1 cellular context compared by ENCODE assay signal in the genomic region with DNA sequence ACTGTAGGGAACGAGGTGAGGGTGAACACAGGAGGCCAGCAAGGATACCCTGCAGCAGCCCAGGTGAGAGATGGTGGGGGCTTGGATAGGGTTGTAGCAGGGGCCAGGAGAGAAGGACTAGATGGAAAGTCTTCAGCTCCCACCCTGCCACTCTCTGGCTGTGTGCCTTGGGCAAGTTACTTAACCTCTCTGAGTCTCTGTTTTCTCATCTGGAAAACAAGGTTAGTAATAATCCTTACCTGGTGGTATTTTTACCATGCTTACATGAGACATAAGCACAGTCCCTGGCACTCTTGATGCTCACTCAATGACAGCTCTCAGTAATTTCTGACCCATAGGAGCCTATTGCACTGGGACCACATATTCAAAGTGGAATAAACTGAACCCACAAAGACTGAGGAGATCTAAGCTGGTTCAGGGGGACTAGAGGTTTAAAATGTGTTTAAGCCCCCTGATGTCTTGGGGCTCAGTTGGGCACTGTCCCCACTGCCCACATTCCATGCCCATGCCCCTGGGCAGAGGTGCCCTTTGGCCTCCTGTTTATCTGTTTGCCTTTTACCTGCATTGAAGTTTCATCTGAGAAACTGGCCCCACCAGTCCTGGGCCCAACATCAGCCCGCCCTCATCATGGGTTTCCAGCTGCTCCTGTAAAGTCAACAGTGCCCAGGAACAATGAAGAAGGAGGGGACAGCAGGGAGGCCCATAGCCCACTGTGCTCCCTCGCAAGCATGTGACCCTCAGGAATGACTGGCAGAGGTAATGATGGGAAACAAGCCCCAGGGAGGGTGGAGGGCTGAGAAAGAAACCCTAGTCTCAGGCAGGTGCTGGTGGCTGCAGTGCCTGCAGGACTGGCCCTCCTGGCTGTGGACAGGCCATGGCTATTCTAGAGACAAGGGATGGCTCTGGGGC.
A peak's percentile ranks its signal among the peaks of the same experiment; 100 is the strongest.
TF ChIP-seq lines count a peak whose summit lies in the region.

No MANE protein-coding gene starts in this region.

TF ChIP-seq in HepG2, 621 proteins besides CTCF, POLR2A, EP300 and RAD21 (continued from another document):
- TF ChIP-seq, protein P1, sequence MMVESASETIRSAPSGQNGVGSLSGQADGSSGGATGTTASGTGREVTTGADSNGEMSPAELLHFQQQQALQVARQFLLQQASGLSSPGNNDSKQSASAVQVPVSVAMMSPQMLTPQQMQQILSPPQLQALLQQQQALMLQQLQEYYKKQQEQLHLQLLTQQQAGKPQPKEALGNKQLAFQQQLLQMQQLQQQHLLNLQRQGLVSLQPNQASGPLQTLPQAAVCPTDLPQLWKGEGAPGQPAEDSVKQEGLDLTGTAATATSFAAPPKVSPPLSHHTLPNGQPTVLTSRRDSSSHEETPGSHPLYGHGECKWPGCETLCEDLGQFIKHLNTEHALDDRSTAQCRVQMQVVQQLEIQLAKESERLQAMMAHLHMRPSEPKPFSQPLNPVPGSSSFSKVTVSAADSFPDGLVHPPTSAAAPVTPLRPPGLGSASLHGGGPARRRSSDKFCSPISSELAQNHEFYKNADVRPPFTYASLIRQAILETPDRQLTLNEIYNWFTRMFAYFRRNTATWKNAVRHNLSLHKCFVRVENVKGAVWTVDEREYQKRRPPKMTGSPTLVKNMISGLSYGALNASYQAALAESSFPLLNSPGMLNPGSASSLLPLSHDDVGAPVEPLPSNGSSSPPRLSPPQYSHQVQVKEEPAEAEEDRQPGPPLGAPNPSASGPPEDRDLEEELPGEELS (CRISPR knock-in tag; IDR thresholded peaks at IDR 0.05) = no peak
- TF ChIP-seq, protein P2, sequence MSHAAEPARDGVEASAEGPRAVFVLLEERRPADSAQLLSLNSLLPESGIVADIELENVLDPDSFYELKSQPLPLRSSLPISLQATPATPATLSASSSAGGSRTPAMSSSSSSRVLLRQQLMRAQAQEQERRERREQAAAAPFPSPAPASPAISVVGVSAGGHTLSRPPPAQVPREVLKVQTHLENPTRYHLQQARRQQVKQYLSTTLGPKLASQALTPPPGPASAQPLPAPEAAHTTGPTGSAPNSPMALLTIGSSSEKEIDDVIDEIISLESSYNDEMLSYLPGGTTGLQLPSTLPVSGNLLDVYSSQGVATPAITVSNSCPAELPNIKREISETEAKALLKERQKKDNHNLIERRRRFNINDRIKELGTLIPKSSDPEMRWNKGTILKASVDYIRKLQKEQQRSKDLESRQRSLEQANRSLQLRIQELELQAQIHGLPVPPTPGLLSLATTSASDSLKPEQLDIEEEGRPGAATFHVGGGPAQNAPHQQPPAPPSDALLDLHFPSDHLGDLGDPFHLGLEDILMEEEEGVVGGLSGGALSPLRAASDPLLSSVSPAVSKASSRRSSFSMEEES (CRISPR knock-in tag; IDR thresholded peaks at IDR 0.05) = peak; percentile 80
- TF ChIP-seq, protein P3, sequence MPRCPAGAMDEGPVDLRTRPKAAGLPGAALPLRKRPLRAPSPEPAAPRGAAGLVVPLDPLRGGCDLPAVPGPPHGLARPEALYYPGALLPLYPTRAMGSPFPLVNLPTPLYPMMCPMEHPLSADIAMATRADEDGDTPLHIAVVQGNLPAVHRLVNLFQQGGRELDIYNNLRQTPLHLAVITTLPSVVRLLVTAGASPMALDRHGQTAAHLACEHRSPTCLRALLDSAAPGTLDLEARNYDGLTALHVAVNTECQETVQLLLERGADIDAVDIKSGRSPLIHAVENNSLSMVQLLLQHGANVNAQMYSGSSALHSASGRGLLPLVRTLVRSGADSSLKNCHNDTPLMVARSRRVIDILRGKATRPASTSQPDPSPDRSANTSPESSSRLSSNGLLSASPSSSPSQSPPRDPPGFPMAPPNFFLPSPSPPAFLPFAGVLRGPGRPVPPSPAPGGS (CRISPR knock-in tag; IDR thresholded peaks at IDR 0.05) = no peak
- TF ChIP-seq SP5 (CRISPR knock-in tag; IDR thresholded peaks at IDR 0.05; ENCODE audit: borderline replicate concordance, low read depth) (0 out of 2 replicates have a peak, but pooled peaks have one; percentile 48), FOXA1 (IDR thresholded peaks at IDR 0.05) (no peak), FOXA1 (CRISPR knock-in tag; IDR thresholded peaks at IDR 0.05) (peak; percentile 85), ZNF749 (CRISPR knock-in tag; IDR thresholded peaks at IDR 0.05; ENCODE audit: borderline replicate concordance) (no peak), ZSCAN12 (CRISPR knock-in tag; IDR thresholded peaks at IDR 0.05) (no peak), GATAD2A (CRISPR knock-in tag; IDR thresholded peaks at IDR 0.05) (peak; percentile 64; the same call in 1 of the 2 replicates), SAP130 (CRISPR knock-in tag; IDR thresholded peaks at IDR 0.05; ENCODE audit: low read depth) (peak; percentile 48; the same call in 1 of the 2 replicates), FOXK1 (CRISPR knock-in tag; IDR thresholded peaks at IDR 0.05; ENCODE audit: borderline replicate concordance, low read depth) (no peak), TEAD3 (CRISPR knock-in tag; optimal IDR thresholded peaks at IDR 0.05; ENCODE audit: borderline replicate concordance) (peak; percentile 68), HOXA9 (CRISPR knock-in tag; IDR thresholded peaks at IDR 0.05; ENCODE audit: borderline replicate concordance) (no peak), ATAD3A (CRISPR knock-in tag; IDR thresholded peaks at IDR 0.05) (no peak), RFX1 (IDR thresholded peaks at IDR 0.05) (no peak), FOXA3 (CRISPR knock-in tag; IDR thresholded peaks at IDR 0.05) (peak; percentile 41; the same call in 1 of the 2 replicates), ZNF788 (CRISPR knock-in tag; IDR thresholded peaks at IDR 0.05; ENCODE audit: borderline replicate concordance) (0 out of 2 replicates have a peak, but pooled peaks have one; percentile 27)
- TF ChIP-seq, protein P4, sequence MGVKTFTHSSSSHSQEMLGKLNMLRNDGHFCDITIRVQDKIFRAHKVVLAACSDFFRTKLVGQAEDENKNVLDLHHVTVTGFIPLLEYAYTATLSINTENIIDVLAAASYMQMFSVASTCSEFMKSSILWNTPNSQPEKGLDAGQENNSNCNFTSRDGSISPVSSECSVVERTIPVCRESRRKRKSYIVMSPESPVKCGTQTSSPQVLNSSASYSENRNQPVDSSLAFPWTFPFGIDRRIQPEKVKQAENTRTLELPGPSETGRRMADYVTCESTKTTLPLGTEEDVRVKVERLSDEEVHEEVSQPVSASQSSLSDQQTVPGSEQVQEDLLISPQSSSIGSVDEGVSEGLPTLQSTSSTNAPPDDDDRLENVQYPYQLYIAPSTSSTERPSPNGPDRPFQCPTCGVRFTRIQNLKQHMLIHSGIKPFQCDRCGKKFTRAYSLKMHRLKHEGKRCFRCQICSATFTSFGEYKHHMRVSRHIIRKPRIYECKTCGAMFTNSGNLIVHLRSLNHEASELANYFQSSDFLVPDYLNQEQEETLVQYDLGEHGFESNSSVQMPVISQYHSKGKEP (CRISPR knock-in tag; IDR thresholded peaks at IDR 0.05) = no peak
- TF ChIP-seq, protein P5, sequence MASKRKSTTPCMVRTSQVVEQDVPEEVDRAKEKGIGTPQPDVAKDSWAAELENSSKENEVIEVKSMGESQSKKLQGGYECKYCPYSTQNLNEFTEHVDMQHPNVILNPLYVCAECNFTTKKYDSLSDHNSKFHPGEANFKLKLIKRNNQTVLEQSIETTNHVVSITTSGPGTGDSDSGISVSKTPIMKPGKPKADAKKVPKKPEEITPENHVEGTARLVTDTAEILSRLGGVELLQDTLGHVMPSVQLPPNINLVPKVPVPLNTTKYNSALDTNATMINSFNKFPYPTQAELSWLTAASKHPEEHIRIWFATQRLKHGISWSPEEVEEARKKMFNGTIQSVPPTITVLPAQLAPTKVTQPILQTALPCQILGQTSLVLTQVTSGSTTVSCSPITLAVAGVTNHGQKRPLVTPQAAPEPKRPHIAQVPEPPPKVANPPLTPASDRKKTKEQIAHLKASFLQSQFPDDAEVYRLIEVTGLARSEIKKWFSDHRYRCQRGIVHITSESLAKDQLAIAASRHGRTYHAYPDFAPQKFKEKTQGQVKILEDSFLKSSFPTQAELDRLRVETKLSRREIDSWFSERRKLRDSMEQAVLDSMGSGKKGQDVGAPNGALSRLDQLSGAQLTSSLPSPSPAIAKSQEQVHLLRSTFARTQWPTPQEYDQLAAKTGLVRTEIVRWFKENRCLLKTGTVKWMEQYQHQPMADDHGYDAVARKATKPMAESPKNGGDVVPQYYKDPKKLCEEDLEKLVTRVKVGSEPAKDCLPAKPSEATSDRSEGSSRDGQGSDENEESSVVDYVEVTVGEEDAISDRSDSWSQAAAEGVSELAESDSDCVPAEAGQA (IDR thresholded peaks at IDR 0.05; ENCODE audit: low read depth) = no peak
- TF ChIP-seq, protein P5 (CRISPR knock-in tag; IDR thresholded peaks at IDR 0.05; ENCODE audit: borderline replicate concordance) = no peak
- TF ChIP-seq, protein P6, sequence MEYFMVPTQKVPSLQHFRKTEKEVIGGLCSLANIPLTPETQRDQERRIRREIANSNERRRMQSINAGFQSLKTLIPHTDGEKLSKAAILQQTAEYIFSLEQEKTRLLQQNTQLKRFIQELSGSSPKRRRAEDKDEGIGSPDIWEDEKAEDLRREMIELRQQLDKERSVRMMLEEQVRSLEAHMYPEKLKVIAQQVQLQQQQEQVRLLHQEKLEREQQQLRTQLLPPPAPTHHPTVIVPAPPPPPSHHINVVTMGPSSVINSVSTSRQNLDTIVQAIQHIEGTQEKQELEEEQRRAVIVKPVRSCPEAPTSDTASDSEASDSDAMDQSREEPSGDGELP (IDR thresholded peaks at IDR 0.05; ENCODE audit: borderline replicate concordance, low read depth) = peak; percentile 93
- TF ChIP-seq, protein P7, sequence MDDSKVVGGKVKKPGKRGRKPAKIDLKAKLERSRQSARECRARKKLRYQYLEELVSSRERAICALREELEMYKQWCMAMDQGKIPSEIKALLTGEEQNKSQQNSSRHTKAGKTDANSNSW (CRISPR knock-in tag; IDR thresholded peaks at IDR 0.05; ENCODE audit: borderline replicate concordance) = no peak
- TF ChIP-seq, protein P8, sequence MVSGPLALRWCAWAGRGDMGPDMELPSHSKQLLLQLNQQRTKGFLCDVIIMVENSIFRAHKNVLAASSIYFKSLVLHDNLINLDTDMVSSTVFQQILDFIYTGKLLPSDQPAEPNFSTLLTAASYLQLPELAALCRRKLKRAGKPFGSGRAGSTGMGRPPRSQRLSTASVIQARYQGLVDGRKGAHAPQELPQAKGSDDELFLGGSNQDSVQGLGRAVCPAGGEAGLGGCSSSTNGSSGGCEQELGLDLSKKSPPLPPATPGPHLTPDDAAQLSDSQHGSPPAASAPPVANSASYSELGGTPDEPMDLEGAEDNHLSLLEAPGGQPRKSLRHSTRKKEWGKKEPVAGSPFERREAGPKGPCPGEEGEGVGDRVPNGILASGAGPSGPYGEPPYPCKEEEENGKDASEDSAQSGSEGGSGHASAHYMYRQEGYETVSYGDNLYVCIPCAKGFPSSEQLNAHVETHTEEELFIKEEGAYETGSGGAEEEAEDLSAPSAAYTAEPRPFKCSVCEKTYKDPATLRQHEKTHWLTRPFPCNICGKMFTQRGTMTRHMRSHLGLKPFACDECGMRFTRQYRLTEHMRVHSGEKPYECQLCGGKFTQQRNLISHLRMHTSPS (CRISPR knock-in tag; IDR thresholded peaks at IDR 0.05; ENCODE audit: low read depth) = peak; percentile 95
- TF ChIP-seq, protein P9, sequence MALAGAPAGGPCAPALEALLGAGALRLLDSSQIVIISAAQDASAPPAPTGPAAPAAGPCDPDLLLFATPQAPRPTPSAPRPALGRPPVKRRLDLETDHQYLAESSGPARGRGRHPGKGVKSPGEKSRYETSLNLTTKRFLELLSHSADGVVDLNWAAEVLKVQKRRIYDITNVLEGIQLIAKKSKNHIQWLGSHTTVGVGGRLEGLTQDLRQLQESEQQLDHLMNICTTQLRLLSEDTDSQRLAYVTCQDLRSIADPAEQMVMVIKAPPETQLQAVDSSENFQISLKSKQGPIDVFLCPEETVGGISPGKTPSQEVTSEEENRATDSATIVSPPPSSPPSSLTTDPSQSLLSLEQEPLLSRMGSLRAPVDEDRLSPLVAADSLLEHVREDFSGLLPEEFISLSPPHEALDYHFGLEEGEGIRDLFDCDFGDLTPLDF (CRISPR knock-in tag; IDR thresholded peaks at IDR 0.05) = no peak
TF ChIP-seq in HepG2: peak in this region for 29.
